In genomic region chr6:4107873-4108272, GRCh38 we compare ENCODE assay signal across 35 cellular contexts. TPM values are rescaled to one million over a fixed set of nuclear protein-coding genes. Genes with fewer than 3 reads are reported as not detected.
"Had no signal": no experiment of that assay in that cellular context is flagged by ENCODE, and none has a peak within 500 bp of the region (broad histone marks: within the 10 kb centered on the region; RNA-seq: fewer than 3 reads in every experiment).

No MANE protein-coding gene starts in this region.

- H2AFZ ChIP-seq: hepatocyte, neural progenitor cell, parathyroid adenoma had no signal

- H3K4me3 Mint-ChIP-seq: mesothelial cell of epicardium; naive thymus-derived CD4-positive, alpha-beta T cell; nephron; neural progenitor cell; stimulated activated naive CD8-positive, alpha-beta T cell treated with anti-CD3 and anti-CD28 coated beads, Interleukin-15, amount 100 ng/mL, for 72 hours had no signal

- ATAC-seq: esophagus mucosa; gastroesophageal sphincter; heart left ventricle; left cardiac atrium; left lung; naive thymus-derived CD4-positive, alpha-beta T cell; right cardiac atrium; stimulated activated naive CD8-positive, alpha-beta T cell treated with anti-CD3 and anti-CD28 coated beads, Interleukin-15, amount 100 ng/mL, for 72 hours had no signal

- H3K4me3 ChIP-seq: gastroesophageal sphincter, heart left ventricle, hepatocyte, left lung, neural progenitor cell, prostate gland, smooth muscle cell, suprapubic skin, vagina had no signal

- H3K4me2 ChIP-seq: hepatocyte, neural progenitor cell, smooth muscle cell had no signal

- H3K9ac ChIP-seq: neural progenitor cell, parathyroid adenoma had no signal

- H3K4me1 ChIP-seq: left lung, neural progenitor cell, parathyroid adenoma, suprapubic skin, vagina had no signal

- FAIRE-seq: colon, islet of Langerhans had no signal

- H3K9me3 ChIP-seq: prostate gland, suprapubic skin, vagina had no signal

- H3K36me3 ChIP-seq: gastroesophageal sphincter, heart left ventricle, left lung, neural progenitor cell, prostate gland, suprapubic skin, vagina had no signal

- H3K27ac Mint-ChIP-seq: mesothelial cell of epicardium; naive thymus-derived CD4-positive, alpha-beta T cell; neural progenitor cell; stimulated activated naive CD8-positive, alpha-beta T cell treated with anti-CD3 and anti-CD28 coated beads, Interleukin-15, amount 100 ng/mL, for 72 hours had no signal

- H3K27me3 Mint-ChIP-seq: stimulated activated naive CD8-positive, alpha-beta T cell treated with anti-CD3 and anti-CD28 coated beads, Interleukin-15, amount 100 ng/mL, for 72 hours had no signal

- H3K27ac ChIP-seq: gastroesophageal sphincter, heart left ventricle, hepatocyte, left lung, neural progenitor cell, parathyroid adenoma, prostate gland, suprapubic skin, vagina had no signal

- H3K27me3 ChIP-seq: dorsolateral prefrontal cortex, gastroesophageal sphincter, heart left ventricle, hepatocyte, left lung, neural progenitor cell, suprapubic skin, vagina had no signal

- H3K79me2 ChIP-seq: hepatocyte, parathyroid adenoma had no signal

- DNase-seq: dorsolateral prefrontal cortex; effector CD4-positive, alpha-beta T cell; foreskin fibroblast; heart left ventricle; left cardiac atrium; left lung; mesenchymal stem cell; naive thymus-derived CD4-positive, alpha-beta T cell; right cardiac atrium; stimulated activated CD4-positive, alpha-beta T cell treated with anti-CD3 and anti-CD28 coated beads, Interleukin-12 subunit alpha, Interleukin-12 subunit beta, amount 100 ng/mL, for 4 hours; stimulated activated CD4-positive, alpha-beta T cell treated with anti-CD3 and anti-CD28 coated beads, Interleukin-1b, Interleukin-23, amount 100 ng/mL, for 48 hours; stimulated activated CD4-positive, alpha-beta T cell treated with anti-CD3 and anti-CD28 coated beads, Interleukin-4, amount 100 ng/mL, for 1 hour; stimulated activated CD8-positive, alpha-beta memory T cell treated with anti-CD3 and anti-CD28 coated beads, Interleukin-4, amount 100 ng/mL, for 48 hours; stimulated activated naive CD4-positive, alpha-beta T cell; stimulated activated naive CD8-positive, alpha-beta T cell treated with anti-CD3 and anti-CD28 coated beads, Interleukin-15, amount 100 ng/mL, for 72 hours; trophoblast cell had no signal

- H3K36me3 Mint-ChIP-seq: neural progenitor cell had no signal

- H3K4me1 Mint-ChIP-seq: neural progenitor cell; stimulated activated naive CD8-positive, alpha-beta T cell treated with anti-CD3 and anti-CD28 coated beads, Interleukin-15, amount 100 ng/mL, for 72 hours had no signal

RNA-seq across cellular contexts. Expression of gene FAM217A, which starts 28.9 kb away (rescaled TPM):
- total RNA-seq: esophagus mucosa; gastroesophageal sphincter; heart left ventricle; hepatocyte; kidney epithelial cell; left cardiac atrium; left lung; lower leg skin; lung microvascular endothelial cell; mesothelial cell of epicardium; naive thymus-derived CD4-positive, alpha-beta T cell; osteoblast; renal cortical epithelial cell; right cardiac atrium; smooth muscle cell; suprapubic skin; ureter; vagina had no signal
- polyA plus RNA-seq: heart left ventricle, hepatocyte, right cardiac atrium, smooth muscle cell had no signal
